ENCODE assay signal across 11 cellular contexts in genomic region chr11:63850946-63851345, GRCh38. TPM values are rescaled to one million over a fixed set of nuclear protein-coding genes. Genes with fewer than 3 reads are reported as not detected.
DNase-seq lines count a peak whose midpoint lies in the region; ATAC-seq, FAIRE-seq and TF ChIP-seq lines count a peak whose summit lies in the region.
"Had no signal": no experiment of that assay in that cellular context is flagged by ENCODE, and none has a peak within 500 bp of the region (broad histone marks: within the 10 kb centered on the region; RNA-seq: fewer than 3 reads in every experiment).

No MANE protein-coding gene starts in this region.

- no peak for TF ChIP-seq RAD21 in SK-N-SH (IDR thresholded peaks at IDR 0.05; ENCODE audit: low read length)

- H3K36me3 ChIP-seq in effector memory CD4-positive, alpha-beta T cell (ENCODE audit: control insufficient read depth, insufficient read depth, low read length), result peaks cover 4% of the 10 kb centered on the region
- H3K36me3 ChIP-seq in small intestine (ENCODE audit: control insufficient read depth in 2 of 2, insufficient read depth in 2 of 2, low read length in 2 of 2), result no peaks in the 10 kb centered on the region
- H3K36me3 ChIP-seq in SK-N-SH (replicated peaks in 1 of 2; ENCODE audit: control insufficient read depth in 1 of 2, insufficient read depth in 2 of 2, low read length in 1 of 2), result no peaks in the 10 kb centered on the region

- no peak for TF ChIP-seq EP300 in SK-N-SH (IDR thresholded peaks at IDR 0.05; ENCODE audit: borderline replicate concordance in 1 of 2, low read depth in 1 of 2, low read length in 1 of 2)

- H3K4me3 ChIP-seq in GM12865 (ENCODE audit: low read depth, low read length) (peak overlapping the region; percentile 41), small intestine (ENCODE audit: low read depth in 1 of 2, low read length in 2 of 2) (no peak overlapping the region), SK-N-SH (ENCODE audit: low read depth in 2 of 2, low read length in 1 of 2) (no peak overlapping the region)
- peak overlapping the region; percentile 11 for H3K4me3 ChIP-seq in effector memory CD4-positive, alpha-beta T cell (ENCODE audit: insufficient read depth, low read depth, low read length, poor library complexity, severe bottlenecking)
- H3K4me3 ChIP-seq: MG63 had no signal

- no peaks in the 10 kb centered on the region for H3K27me3 ChIP-seq in effector memory CD4-positive, alpha-beta T cell (replicated peaks; ENCODE audit: control insufficient read depth, insufficient read depth, low read length, poor library complexity, severe bottlenecking)
- no peaks in the 10 kb centered on the region for H3K27me3 ChIP-seq in small intestine (ENCODE audit: control insufficient read depth in 2 of 2, insufficient read depth in 2 of 2, low read length in 2 of 2)
- H3K27me3 ChIP-seq in SK-N-SH (ENCODE audit: insufficient read depth), result no peaks in the 10 kb centered on the region
- H3K27me3 ChIP-seq: dorsolateral prefrontal cortex, MG63 had no signal

- peaks cover 55% of the 10 kb centered on the region for H4K20me1 ChIP-seq in SK-N-SH (ENCODE audit: insufficient read depth)

- peaks cover 95% of the 10 kb centered on the region for H3K79me2 ChIP-seq in SK-N-SH (ENCODE audit: insufficient read depth)

- no peak for ATAC-seq in GM21619 (IDR thresholded peaks at IDR 0.05; ENCODE audit: unreplicated experiment)

- H3K9ac ChIP-seq in SK-N-SH, result no peak overlapping the region

- CTCF ChIA-PET in SK-N-SH (lab: Yijun Ruan, JAX), result interaction anchor here (0.9 to 1.1 kb wide), 2 partner anchors 13 to 56 kb away, joined by 3 to 4 read pairs; partner anchors contain the start of gene MARK2

- POLR2A ChIA-PET in SK-N-SH (lab: Yijun Ruan, JAX), result no interaction called here

- H3K9me3 ChIP-seq in effector memory CD4-positive, alpha-beta T cell (ENCODE audit: control insufficient read depth, low read length), result no peaks in the 10 kb centered on the region
- H3K9me3 ChIP-seq in small intestine (ENCODE audit: control insufficient read depth, low read depth) (no peaks in the 10 kb centered on the region), SK-N-SH (no peaks in the 10 kb centered on the region)
- H3K9me3 ChIP-seq: MG63 had no signal

- no peak overlapping the region for H2AFZ ChIP-seq in SK-N-SH (ENCODE audit: low read depth)

- H3K27ac ChIP-seq in effector memory CD4-positive, alpha-beta T cell (ENCODE audit: insufficient read depth, low read length, poor library complexity, severe bottlenecking), result peak overlapping the region; percentile 40
- H3K27ac ChIP-seq in small intestine (ENCODE audit: low read depth in 1 of 2, low read length in 1 of 2) (peak overlapping the region; percentile 12 to 77), SK-N-SH (ENCODE audit: low read depth in 2 of 2, low read length in 1 of 2) (no peak overlapping the region)

- H3K9me2 ChIP-seq in SK-N-SH, result no peaks in the 10 kb centered on the region

- H3K4me2 ChIP-seq in SK-N-SH, result no peak overlapping the region

- peaks cover 9% of the 10 kb centered on the region for H3F3A ChIP-seq in SK-N-SH (replicated peaks; ENCODE audit: insufficient read depth)

- no peak for TF ChIP-seq CTCF in GM12865 (IDR thresholded peaks at IDR 0.05; ENCODE audit: insufficient read depth, low read depth, low read length, missing control alignments)
- no peak for TF ChIP-seq CTCF in SK-N-SH (IDR thresholded peaks at IDR 0.05)

- FAIRE-seq in small intestine (lab: Jason Lieb, UNC), result no peak

- 38 to 60% (median 43%) methylated on average over 5 of the region's 5 CpGs for WGBS in small intestine, 3 donors
- WGBS in SK-N-SH (ENCODE audit: low lambda C conversion rate), result 95% methylated on average over 5 of the region's 5 CpGs

- DNase-seq in GM12865 (ENCODE audit: low read depth) (no peak), OCI-M1 (lab: John Stamatoyannopoulos, UW) (peak; percentile 31), small intestine (peak; percentile 54), NCI-H2107 treated with DMSO at 0.1 percent for 48 hours (lab: John Stamatoyannopoulos, UW; ENCODE audit: unreplicated experiment) (no peak), SK-N-SH (no peak)
- DNase-seq in effector memory CD4-positive, alpha-beta T cell, result no peak
- DNase-seq: dorsolateral prefrontal cortex; MG63; NCI-H510A treated with DMSO at 0.1 percent for 48 hours; stimulated activated CD4-positive, alpha-beta T cell treated with anti-CD3 and anti-CD28 coated beads, Interleukin-2, amount 100 ng/mL, for 24 hours had no signal

- H3K4me1 ChIP-seq in effector memory CD4-positive, alpha-beta T cell (ENCODE audit: control insufficient read depth, insufficient read depth, low read length, poor library complexity, severe bottlenecking), result peaks cover 23% of the 10 kb centered on the region
- peaks cover 4 to 11% of the 10 kb centered on the region in 2 donors for H3K4me1 ChIP-seq in small intestine (ENCODE audit: control insufficient read depth in 2 of 2, insufficient read depth in 1 of 2, low read depth in 1 of 2, low read length in 1 of 2)
- peaks cover 0 to 9% of the 10 kb centered on the region in 2 experiments; a peak in 1 of 4 replicates for H3K4me1 ChIP-seq in SK-N-SH (ENCODE audit: control insufficient read depth in 1 of 2, insufficient read depth in 2 of 2, low read depth in 1 of 2, low read length in 1 of 2)

TF ChIP-seq in SK-N-SH, 30 proteins besides CTCF, POLR2A, EP300 and RAD21:
- TF ChIP-seq PBX3 (IDR thresholded peaks at IDR 0.05) (no peak), REST (IDR thresholded peaks at IDR 0.05; ENCODE audit: low read depth, low read length) (no peak)

RNA-seq across cellular contexts. Expression of gene MARK2, which starts 12.0 kb away (rescaled TPM):
- 10 to 100 TPM; 25.9 to 29.5 (median 26.6) TPM for polyA plus RNA-seq in small intestine
- 14.6 and 18.8 TPM in 2 replicates for polyA plus RNA-seq in SK-N-SH (2012; rRNA removed)
- 9.6 and 13.4 TPM in 2 replicates for polyA plus RNA-seq in SK-N-SH (2012; cell fraction: cytosol; rRNA removed)
- 17.2 and 19.6 TPM in 2 replicates for polyA plus RNA-seq in SK-N-SH (2012; cell fraction: nucleus; rRNA removed)

RNA-seq across cellular contexts. Expression of gene SPINDOC, which starts 37.7 kb away (rescaled TPM):
- polyA plus RNA-seq in small intestine (1 to 10 TPM; 1.1 to 7.9 (median 3.0) TPM), SK-N-SH (2012; rRNA removed) (39.2 and 45.0 TPM in 2 replicates)
- 23.7 and 31.3 TPM in 2 replicates for polyA plus RNA-seq in SK-N-SH (2012; cell fraction: cytosol; rRNA removed)
- 39.0 and 49.5 TPM in 2 replicates for polyA plus RNA-seq in SK-N-SH (2012; cell fraction: nucleus; rRNA removed)

Comparison
In these comparisons a context has a peak if more than half of its experiments do, and no peak if none do; other contexts are left out.
1. DNase-seq: peak in OCI-M1 (single experiment) and small intestine (single experiment); none in GM12865 (single experiment), effector memory CD4-positive, alpha-beta T cell (0 of 3), NCI-H2107 treated with DMSO at 0.1 percent for 48 hours (single experiment) and SK-N-SH (single experiment).
2. H3K4me3 ChIP-seq: peak in GM12865 (single experiment) and effector memory CD4-positive, alpha-beta T cell (single experiment); none in small intestine (0 of 2) and SK-N-SH (0 of 2).
3. H3K27ac ChIP-seq: peak in effector memory CD4-positive, alpha-beta T cell (single experiment) and small intestine (2 of 2); none in SK-N-SH (0 of 2).